9 cellular contexts compared by ENCODE assay signal in the genomic region with DNA sequence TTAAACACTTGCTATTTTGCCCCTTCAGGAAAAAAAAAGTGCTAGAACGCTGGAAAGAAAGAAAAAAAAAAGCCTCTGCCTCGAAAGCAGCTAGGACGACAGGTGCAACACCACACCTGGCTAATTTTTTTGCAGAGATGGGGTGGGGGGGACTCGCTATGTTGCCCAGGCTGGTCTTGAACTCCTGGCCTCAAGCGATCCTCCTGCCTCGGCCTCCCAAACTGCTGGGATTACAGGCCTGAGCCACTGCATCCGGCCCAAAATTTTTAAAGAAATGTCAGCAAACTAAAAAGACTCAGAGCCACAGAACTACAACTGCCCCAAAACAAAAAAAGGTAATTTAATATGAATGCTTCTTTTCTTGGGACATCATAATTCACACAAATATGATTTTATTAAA. TPM values are rescaled to one million over a fixed set of nuclear protein-coding genes. Genes with fewer than 3 reads are reported as not detected.
DNase-seq lines count a peak whose midpoint lies in the region; TF ChIP-seq lines count a peak whose summit lies in the region.
"Had no signal": no experiment of that assay in that cellular context is flagged by ENCODE, and none has a peak within 500 bp of the region (broad histone marks: within the 10 kb centered on the region; RNA-seq: fewer than 3 reads in every experiment).

No MANE protein-coding gene starts in this region.

- in situ Hi-C loops in brain microvascular endothelial cell (cut with HindIII; ENCODE audit: low pct_ligation_motif_present, low sequenced_read_pairs): no loop called here

- no peak for DNase-seq in BE2C
- DNase-seq in brain microvascular endothelial cell: no peak
- no peak for DNase-seq in NCI-H82 treated with DMSO at 0.1 percent for 48 hours (lab: John Stamatoyannopoulos, UW; ENCODE audit: unreplicated experiment)
- DNase-seq in SHP77 (lab: John Stamatoyannopoulos, UW): no peak
- DNase-seq in NCI-H774 (lab: John Stamatoyannopoulos, UW): no peak
- DNase-seq in SKM-1 (lab: John Stamatoyannopoulos, UW; ENCODE audit: unreplicated experiment): no peak
- DNase-seq: NCI-H2081 treated with DMSO at 0.1 percent for 48 hours had no signal

- H2AFZ ChIP-seq in KMS-11 (ENCODE audit: low read depth): 0 out of 2 replicates have a peak overlapping the region, but pooled peaks have one; percentile 95

- no peaks in the 10 kb centered on the region for H3K27me3 ChIP-seq in BE2C
- no peaks in the 10 kb centered on the region for H3K27me3 ChIP-seq in KMS-11 (ENCODE audit: insufficient read depth, low read depth)
- no peaks in the 10 kb centered on the region for H3K27me3 ChIP-seq in brain microvascular endothelial cell (replicated peaks)
- no peaks in the 10 kb centered on the region for H3K27me3 ChIP-seq in muscle layer of duodenum (ENCODE audit: low read depth, low read length)

- no peak for TF ChIP-seq CTCF in BE2C (IDR thresholded peaks at IDR 0.05; ENCODE audit: low read depth, low read length)
- TF ChIP-seq CTCF in KMS-11 (conservative IDR thresholded peaks at IDR 0.05; ENCODE audit: low read depth, low read length): no peak
- no peak for TF ChIP-seq CTCF in brain microvascular endothelial cell (IDR thresholded peaks at IDR 0.05; ENCODE audit: low read depth, low read length, missing control alignments)

- no peaks in the 10 kb centered on the region for H3K79me2 ChIP-seq in KMS-11 (ENCODE audit: insufficient read depth, low read depth)

- peak overlapping the region; percentile 97 for H3K4me2 ChIP-seq in KMS-11

- H3K9me3 ChIP-seq in BE2C (no peaks in the 10 kb centered on the region), muscle layer of duodenum (ENCODE audit: control insufficient read depth in 1 of 2, low read length in 2 of 2) (no peaks in the 10 kb centered on the region)

- H3K27ac ChIP-seq in KMS-11: no peak overlapping the region
- H3K27ac ChIP-seq in brain microvascular endothelial cell: no peak overlapping the region
- H3K27ac ChIP-seq in muscle layer of duodenum (ENCODE audit: low read length): peak overlapping the region; percentile 18

- no peak overlapping the region for H3K9ac ChIP-seq in KMS-11

- H3K36me3 ChIP-seq in BE2C (no peaks in the 10 kb centered on the region), KMS-11 (ENCODE audit: insufficient read depth) (no peaks in the 10 kb centered on the region), brain microvascular endothelial cell (replicated peaks) (no peaks in the 10 kb centered on the region), muscle layer of duodenum (ENCODE audit: control insufficient read depth in 1 of 2, insufficient read depth in 2 of 2, low read length in 2 of 2) (peaks cover 0 to 5% of the 10 kb centered on the region in 2 donors)

- peak overlapping the region; percentile 83 for H3K4me3 ChIP-seq in BE2C (ENCODE audit: low read depth, low read length)
- no peak overlapping the region for H3K4me3 ChIP-seq in KMS-11 (IDR thresholded peaks at IDR 0.05; ENCODE audit: insufficient read depth, low read depth, low read length)
- H3K4me3 ChIP-seq in brain microvascular endothelial cell (ENCODE audit: low read depth, low read length): peak overlapping the region; percentile 81
- peak overlapping the region; percentile 63 to 83 for H3K4me3 ChIP-seq in muscle layer of duodenum (ENCODE audit: low read depth in 1 of 2, low read length in 2 of 2)

- H4K20me1 ChIP-seq in KMS-11 (ENCODE audit: insufficient read depth): no peaks in the 10 kb centered on the region

- no peaks in the 10 kb centered on the region for H3K4me1 ChIP-seq in BE2C
- H3K4me1 ChIP-seq in KMS-11 (ENCODE audit: low read depth, poor library complexity, severe bottlenecking): peaks cover 20% of the 10 kb centered on the region
- peaks cover 6 to 45% of the 10 kb centered on the region in 2 donors for H3K4me1 ChIP-seq in muscle layer of duodenum (ENCODE audit: control insufficient read depth in 1 of 2, insufficient read depth in 2 of 2, low read length in 2 of 2)

RNA-seq across cellular contexts. Expression of gene DOCK7, which starts 1.4 kb away (rescaled TPM):
- polyA plus RNA-seq in BE2C (2012; ENCODE audit: insufficient read depth, insufficient read length, low read depth): 32.9 TPM
